1 cellular context compared by ENCODE assay signal in the genomic region with DNA sequence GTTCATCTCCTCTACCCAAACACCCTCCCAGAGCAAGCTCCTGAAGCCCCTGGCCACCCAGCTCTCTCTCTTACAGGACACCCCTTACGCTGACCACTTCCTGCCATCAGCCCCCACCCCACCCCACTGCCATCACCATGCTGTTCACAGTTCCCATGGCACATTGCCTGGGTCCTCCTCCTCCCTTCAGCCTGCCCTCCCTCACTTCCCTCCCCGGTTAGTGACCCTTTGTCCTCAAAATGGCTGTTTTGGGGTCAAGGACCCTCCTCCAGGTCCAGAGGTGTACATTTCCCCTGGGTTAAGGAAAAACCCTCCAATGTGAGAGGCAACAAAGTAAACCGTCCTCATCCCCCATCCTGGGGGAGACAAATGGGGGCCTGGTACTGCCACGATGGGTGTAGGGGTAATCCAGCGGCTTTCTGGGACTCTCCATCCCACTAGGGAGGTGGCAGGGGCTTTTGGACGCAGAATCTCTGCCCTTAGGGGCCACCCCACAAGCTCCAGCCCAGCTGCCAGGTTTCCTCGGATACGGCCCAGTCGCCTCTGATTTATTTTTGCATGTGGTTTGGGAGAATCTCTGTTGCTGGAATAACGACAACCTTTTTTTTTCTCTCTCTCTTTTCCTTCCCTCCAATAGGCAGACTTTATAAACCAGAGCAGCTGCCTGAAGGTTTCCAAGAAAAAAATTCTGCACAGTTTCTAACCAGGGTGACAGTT.
TF ChIP-seq lines count a peak whose summit lies in the region.

No MANE protein-coding gene starts in this region.

TF ChIP-seq in HCT116, 20 proteins besides CTCF, POLR2A, EP300 and RAD21 (continued from another document):
- no peak for TF ChIP-seq SP1 (IDR thresholded peaks at IDR 0.05; ENCODE audit: low read depth)
- no peak for TF ChIP-seq CEBPB (IDR thresholded peaks at IDR 0.05; ENCODE audit: low read depth)
- TF ChIP-seq, protein P1, sequence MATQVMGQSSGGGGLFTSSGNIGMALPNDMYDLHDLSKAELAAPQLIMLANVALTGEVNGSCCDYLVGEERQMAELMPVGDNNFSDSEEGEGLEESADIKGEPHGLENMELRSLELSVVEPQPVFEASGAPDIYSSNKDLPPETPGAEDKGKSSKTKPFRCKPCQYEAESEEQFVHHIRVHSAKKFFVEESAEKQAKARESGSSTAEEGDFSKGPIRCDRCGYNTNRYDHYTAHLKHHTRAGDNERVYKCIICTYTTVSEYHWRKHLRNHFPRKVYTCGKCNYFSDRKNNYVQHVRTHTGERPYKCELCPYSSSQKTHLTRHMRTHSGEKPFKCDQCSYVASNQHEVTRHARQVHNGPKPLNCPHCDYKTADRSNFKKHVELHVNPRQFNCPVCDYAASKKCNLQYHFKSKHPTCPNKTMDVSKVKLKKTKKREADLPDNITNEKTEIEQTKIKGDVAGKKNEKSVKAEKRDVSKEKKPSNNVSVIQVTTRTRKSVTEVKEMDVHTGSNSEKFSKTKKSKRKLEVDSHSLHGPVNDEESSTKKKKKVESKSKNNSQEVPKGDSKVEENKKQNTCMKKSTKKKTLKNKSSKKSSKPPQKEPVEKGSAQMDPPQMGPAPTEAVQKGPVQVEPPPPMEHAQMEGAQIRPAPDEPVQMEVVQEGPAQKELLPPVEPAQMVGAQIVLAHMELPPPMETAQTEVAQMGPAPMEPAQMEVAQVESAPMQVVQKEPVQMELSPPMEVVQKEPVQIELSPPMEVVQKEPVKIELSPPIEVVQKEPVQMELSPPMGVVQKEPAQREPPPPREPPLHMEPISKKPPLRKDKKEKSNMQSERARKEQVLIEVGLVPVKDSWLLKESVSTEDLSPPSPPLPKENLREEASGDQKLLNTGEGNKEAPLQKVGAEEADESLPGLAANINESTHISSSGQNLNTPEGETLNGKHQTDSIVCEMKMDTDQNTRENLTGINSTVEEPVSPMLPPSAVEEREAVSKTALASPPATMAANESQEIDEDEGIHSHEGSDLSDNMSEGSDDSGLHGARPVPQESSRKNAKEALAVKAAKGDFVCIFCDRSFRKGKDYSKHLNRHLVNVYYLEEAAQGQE (IDR thresholded peaks at IDR 0.05; ENCODE audit: low read depth), result no peak
- TF ChIP-seq SIN3A (IDR thresholded peaks at IDR 0.05; ENCODE audit: low read depth), result no peak
- TF ChIP-seq, protein P2, sequence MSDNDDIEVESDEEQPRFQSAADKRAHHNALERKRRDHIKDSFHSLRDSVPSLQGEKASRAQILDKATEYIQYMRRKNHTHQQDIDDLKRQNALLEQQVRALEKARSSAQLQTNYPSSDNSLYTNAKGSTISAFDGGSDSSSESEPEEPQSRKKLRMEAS (IDR thresholded peaks at IDR 0.05), result no peak
